25 cellular contexts compared by ENCODE assay signal in the genomic region with DNA sequence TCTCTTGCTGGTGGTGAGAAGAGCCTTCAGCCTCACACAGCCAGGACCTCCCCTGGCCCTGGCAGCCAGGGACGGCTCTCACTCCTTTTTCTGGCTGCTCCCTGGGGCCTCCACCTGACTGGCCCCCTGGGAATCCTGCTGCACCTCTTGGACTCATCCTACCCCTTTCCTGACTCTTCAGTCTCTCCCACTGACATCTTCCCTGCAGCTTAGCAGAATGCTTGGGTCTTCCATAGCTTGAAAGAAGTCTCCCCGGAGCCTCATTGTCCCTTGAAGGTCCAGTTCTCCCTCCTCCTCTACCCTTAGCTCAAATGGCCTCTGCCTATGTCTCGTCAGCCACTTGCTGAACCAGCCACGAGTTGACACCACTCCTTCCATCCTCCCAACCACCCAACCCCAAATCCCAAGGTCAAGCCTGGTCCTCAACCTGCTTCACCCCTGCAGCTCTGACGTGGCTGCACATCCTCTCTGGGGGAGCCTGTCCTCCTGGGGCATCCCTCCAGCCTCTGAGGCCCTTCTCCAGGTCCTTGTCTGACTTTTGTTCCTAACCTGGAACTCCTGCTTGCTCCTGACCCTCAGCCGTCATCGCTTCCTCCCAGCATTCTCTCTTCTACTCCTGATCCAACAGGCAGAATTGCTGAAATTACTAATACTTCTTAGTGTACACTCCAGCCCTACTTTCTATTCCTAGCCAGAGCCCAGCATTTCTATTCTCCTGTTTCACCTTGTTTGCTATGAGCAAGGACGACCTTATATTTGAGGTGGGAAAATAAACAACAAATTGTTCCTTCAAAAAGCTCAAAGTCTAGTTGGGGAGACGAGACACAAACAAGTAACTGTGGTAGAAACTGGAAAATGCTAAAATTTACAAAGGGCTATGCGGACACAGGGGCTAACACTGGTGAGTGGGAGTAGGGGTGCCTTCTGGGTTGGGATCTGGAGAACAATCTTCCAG.
DNase-seq lines count a peak whose midpoint lies in the region; ATAC-seq and TF ChIP-seq lines count a peak whose summit lies in the region.
"Had no signal": no experiment of that assay in that cellular context is flagged by ENCODE, and none has a peak within 500 bp of the region (broad histone marks: within the 10 kb centered on the region; RNA-seq: fewer than 3 reads in every experiment).

No MANE protein-coding gene starts in this region.

- POLR2A ChIA-PET in HEK293 (lab: Yijun Ruan, JAX), result no interaction called here

- no peak for TF ChIP-seq POLR2A in esophagus squamous epithelium (IDR thresholded peaks at IDR 0.05)

- no peaks in the 10 kb centered on the region for H3K36me3 Mint-ChIP-seq in CD4-positive, CD25-positive, alpha-beta regulatory T cell
- H3K36me3 Mint-ChIP-seq: brain; stimulated activated naive B cell treated with anti-CD40 and anti-IgM and Interleukin-4, amounts not matched to agents 10 μg/mL and 1 μg/mL and 100 μg/mL, for 72 hours had no signal

- DNase-seq in CD4-positive, CD25-positive, alpha-beta regulatory T cell, result no peak
- no peak for DNase-seq in esophagus squamous epithelium (lab: John Stamatoyannopoulos, UW)
- no peak for DNase-seq in psoas muscle
- no peak for DNase-seq in AG08396 (ENCODE audit: low spot score)
- DNase-seq: activated CD4-positive, CD25-positive, alpha-beta regulatory T cell treated with anti-CD3 and anti-CD28 coated beads, Interleukin-2, amount 50 U/mL, for 72 hours; activated CD8-positive, alpha-beta T cell treated with anti-CD3 and anti-CD28 coated beads, Interleukin-2, amount 10 ng/mL, durations not matched to agents 7 days and 5 days; activated effector memory CD4-positive, alpha-beta T cell treated with anti-CD3 and anti-CD28 coated beads, Interleukin-2, amount 50 U/mL, for 16 hours; activated T-cell treated with anti-CD3 and anti-CD28 coated beads for 4 hours; Karpas-422; kidney; NCI-H187; NCI-H526; Peyer's patch; retina; stimulated activated CD4-positive, alpha-beta T cell treated with anti-CD3 and anti-CD28 coated beads, Interleukin-4, amount 100 ng/mL, for 1 hour; stimulated activated naive B cell treated with anti-CD40 and anti-IgM and Interleukin-4, amounts not matched to agents 10 μg/mL and 1 μg/mL and 100 μg/mL, for 72 hours; T-helper 1 cell had no signal

- CTCF ChIA-PET in HEK293 (lab: Yijun Ruan, JAX), result interaction anchor here (0.6 to 0.7 kb wide), 3 partner anchors 38 to 202 kb away, joined by 3 read pairs; no protein-coding TSS in a partner anchor

- H3K9me3 Mint-ChIP-seq in CD4-positive, CD25-positive, alpha-beta regulatory T cell, result no peaks in the 10 kb centered on the region
- H3K9me3 Mint-ChIP-seq: CD14-positive monocyte; stimulated activated naive B cell treated with anti-CD40 and anti-IgM and Interleukin-4, amounts not matched to agents 10 μg/mL and 1 μg/mL and 100 μg/mL, for 72 hours had no signal

- H3K27ac ChIP-seq in CD4-positive, CD25-positive, alpha-beta regulatory T cell (ENCODE audit: insufficient read depth, low read length, poor library complexity, severe bottlenecking), result no peak overlapping the region
- H3K27ac ChIP-seq in HEK293 (ENCODE audit: extremely low read depth, low read depth, low read length) (no peak overlapping the region), esophagus squamous epithelium (peak overlapping the region in 3 of 4 donors; percentile 5 to 71 (median 32)), psoas muscle (peak overlapping the region; percentile 50)
- H3K27ac ChIP-seq: neutrophil, Peyer's patch, SJSA1 had no signal

- no peak overlapping the region for H3K4me3 ChIP-seq in CD4-positive, CD25-positive, alpha-beta regulatory T cell (ENCODE audit: low read depth, low read length)
- H3K4me3 ChIP-seq in HEK293 (ENCODE audit: low read depth, low read length) (no peak overlapping the region), esophagus squamous epithelium (no peak overlapping the region), psoas muscle (no peak overlapping the region)
- H3K4me3 ChIP-seq: Peyer's patch, SJSA1 had no signal

- peaks cover 18% of the 10 kb centered on the region for H3K27me3 Mint-ChIP-seq in CD4-positive, CD25-positive, alpha-beta regulatory T cell
- H3K27me3 Mint-ChIP-seq: brain had no signal

- WGBS in esophagus squamous epithelium, 2 donors, result 83 to 84% methylated on average over 10 of the region's 10 CpGs
- 80 to 86% (median 82%) methylated on average over 10 of the region's 10 CpGs for WGBS in psoas muscle, 3 donors

- H3K4me1 ChIP-seq in CD4-positive, CD25-positive, alpha-beta regulatory T cell (ENCODE audit: control insufficient read depth, insufficient read depth, low read length, poor library complexity, severe bottlenecking), result no peaks in the 10 kb centered on the region
- H3K4me1 ChIP-seq in HEK293 (ENCODE audit: control insufficient read depth, insufficient read depth, low read length) (no peaks in the 10 kb centered on the region), esophagus squamous epithelium (no peaks in the 10 kb centered on the region), psoas muscle (no peaks in the 10 kb centered on the region)
- H3K4me1 ChIP-seq: Peyer's patch, SJSA1 had no signal

- peak overlapping the region in 2 of 3 donors; percentile 48 to 63 for H3K27ac Mint-ChIP-seq in CD4-positive, CD25-positive, alpha-beta regulatory T cell
- H3K27ac Mint-ChIP-seq: activated CD8-positive, alpha-beta T cell treated with anti-CD3 and anti-CD28 coated beads, Interleukin-2, amount 10 ng/mL, durations not matched to agents 7 days and 5 days; brain; stimulated activated naive B cell treated with anti-CD40 and anti-IgM and Interleukin-4, amounts not matched to agents 10 μg/mL and 1 μg/mL and 100 μg/mL, for 72 hours had no signal

- H3K9me3 ChIP-seq in CD4-positive, CD25-positive, alpha-beta regulatory T cell (ENCODE audit: control insufficient read depth in 2 of 2, low read length in 2 of 2), result no peaks in the 10 kb centered on the region
- H3K9me3 ChIP-seq in HEK293 (ENCODE audit: control insufficient read depth, insufficient read depth, low read depth, low read length), result no peaks in the 10 kb centered on the region
- no peaks in the 10 kb centered on the region for H3K9me3 ChIP-seq in esophagus squamous epithelium
- no peaks in the 10 kb centered on the region for H3K9me3 ChIP-seq in psoas muscle
- H3K9me3 ChIP-seq: neutrophil, Peyer's patch, SJSA1 had no signal

- no peaks in the 10 kb centered on the region for H3K4me1 Mint-ChIP-seq in CD4-positive, CD25-positive, alpha-beta regulatory T cell
- H3K4me1 Mint-ChIP-seq: stimulated activated naive B cell treated with anti-CD40 and anti-IgM and Interleukin-4, amounts not matched to agents 10 μg/mL and 1 μg/mL and 100 μg/mL, for 72 hours had no signal

- no peaks in the 10 kb centered on the region for H3K27me3 ChIP-seq in CD4-positive, CD25-positive, alpha-beta regulatory T cell (ENCODE audit: control insufficient read depth, insufficient read depth, low read length)
- no peaks in the 10 kb centered on the region for H3K27me3 ChIP-seq in esophagus squamous epithelium
- H3K27me3 ChIP-seq in psoas muscle (ENCODE audit: insufficient read depth in 3 of 3, low read length in 2 of 3), result no peaks in the 10 kb centered on the region
- H3K27me3 ChIP-seq: neutrophil, Peyer's patch, SJSA1 had no signal

- H3K4me3 Mint-ChIP-seq in CD4-positive, CD25-positive, alpha-beta regulatory T cell, result no peak overlapping the region
- H3K4me3 Mint-ChIP-seq: activated CD8-positive, alpha-beta T cell treated with anti-CD3 and anti-CD28 coated beads, Interleukin-2, amount 10 ng/mL, durations not matched to agents 7 days and 5 days; brain; CD14-positive monocyte; stimulated activated naive B cell treated with anti-CD40 and anti-IgM and Interleukin-4, amounts not matched to agents 10 μg/mL and 1 μg/mL and 100 μg/mL, for 72 hours had no signal

- TF ChIP-seq CTCF in HEK293 (tag by site-specific recombination; IDR thresholded peaks at IDR 0.05) (no peak), esophagus squamous epithelium (IDR thresholded peaks at IDR 0.05) (no peak), psoas muscle (IDR thresholded peaks at IDR 0.05) (no peak)

- intact Hi-C loops in esophagus squamous epithelium (cut with DNase I), result no loop called here
- intact Hi-C loops in psoas muscle (cut with DNase I), result no loop called here

- no peaks in the 10 kb centered on the region for H3K36me3 ChIP-seq in CD4-positive, CD25-positive, alpha-beta regulatory T cell (ENCODE audit: control insufficient read depth, insufficient read depth, low read length)
- no peaks in the 10 kb centered on the region for H3K36me3 ChIP-seq in HEK293 (ENCODE audit: control insufficient read depth in 2 of 2, insufficient read depth in 1 of 2, low read length in 2 of 2)
- H3K36me3 ChIP-seq in esophagus squamous epithelium, result peaks cover 0 to 35% (median 0%) of the 10 kb centered on the region in 3 donors
- no peaks in the 10 kb centered on the region for H3K36me3 ChIP-seq in psoas muscle (ENCODE audit: insufficient read depth in 1 of 2, low read depth in 1 of 2)
- H3K36me3 ChIP-seq: neutrophil, SJSA1 had no signal

- no peak for ATAC-seq in CD4-positive, CD25-positive, alpha-beta regulatory T cell (ENCODE audit: low read depth in 2 of 2)
- ATAC-seq in psoas muscle (no peak), SK-N-SH treated with all-trans-retinoic acid at 6 μM for 48 hours (no peak), GM21360 (IDR thresholded peaks at IDR 0.05; ENCODE audit: unreplicated experiment) (no peak), GM21723 (IDR thresholded peaks at IDR 0.05; ENCODE audit: unreplicated experiment) (no peak)
- ATAC-seq: activated CD8-positive, alpha-beta T cell treated with anti-CD3 and anti-CD28 coated beads, Interleukin-2, amount 10 ng/mL, durations not matched to agents 7 days and 5 days; stimulated activated naive B cell treated with anti-CD40 and anti-IgM and Interleukin-4, amounts not matched to agents 10 μg/mL and 1 μg/mL and 100 μg/mL, for 72 hours had no signal

TF ChIP-seq in HEK293, 187 proteins besides CTCF, POLR2A, EP300 and RAD21 (continues in another document):
- 0 out of 2 replicates have a peak, but pooled peaks have one; percentile 8 for TF ChIP-seq GLIS1 (tag by site-specific recombination; IDR thresholded peaks at IDR 0.05)

TF ChIP-seq in SK-N-SH treated with all-trans-retinoic acid at 6 μM for 48 hours, 23 proteins besides CTCF, POLR2A, EP300 and RAD21 (continues in another document):
- TF ChIP-seq GLIS3 (CRISPR knock-in tag; IDR thresholded peaks at IDR 0.05) (no peak), SNAI2 (CRISPR knock-in tag; IDR thresholded peaks at IDR 0.05) (no peak), CSDC2 (CRISPR knock-in tag; IDR thresholded peaks at IDR 0.05) (no peak), ZNF565 (CRISPR knock-in tag; conservative IDR thresholded peaks at IDR 0.05; ENCODE audit: low read depth) (no peak), BACH2 (CRISPR knock-in tag; IDR thresholded peaks at IDR 0.05; ENCODE audit: borderline replicate concordance) (no peak)

Comparison
In these comparisons a context has a peak if more than half of its experiments do, and no peak if none do; other contexts are left out.
1. H3K27ac ChIP-seq: peak in esophagus squamous epithelium (3 of 4) and psoas muscle (single experiment); none in CD4-positive, CD25-positive, alpha-beta regulatory T cell (single experiment) and HEK293 (single experiment).